ENCODE assay signal across 24 cellular contexts in genomic region chr4:13196721-13197120, GRCh38.
A peak's percentile ranks its signal among the peaks of the same experiment; 100 is the strongest.
DNase-seq lines count a peak whose midpoint lies in the region; ATAC-seq and TF ChIP-seq lines count a peak whose summit lies in the region.
"Had no signal": no experiment of that assay in that cellular context is flagged by ENCODE, and none has a peak within 500 bp of the region (broad histone marks: within the 10 kb centered on the region; RNA-seq: fewer than 3 reads in every experiment).

No MANE protein-coding gene starts in this region.

- TF ChIP-seq CTCF in right atrium auricular region (IDR thresholded peaks at IDR 0.05) (no peak), heart left ventricle (IDR thresholded peaks at IDR 0.05) (no peak), left ventricle myocardium inferior (IDR thresholded peaks at IDR 0.05; ENCODE audit: borderline replicate concordance) (no peak), sigmoid colon (IDR thresholded peaks at IDR 0.05) (no peak)

- H3K9me3 ChIP-seq in right atrium auricular region (no peaks in the 10 kb centered on the region), heart left ventricle (peaks cover 0 to 7% (median 0%) of the 10 kb centered on the region in 12 donors), left ventricle myocardium inferior (replicated peaks) (peaks cover 6% of the 10 kb centered on the region), sigmoid colon (no peaks in the 10 kb centered on the region)
- H3K9me3 ChIP-seq: BE2C, BLaER1 had no signal

- DNase-seq in Right ventricle myocardium superior, result peak; percentile 51
- DNase-seq in right atrium auricular region (ENCODE audit: low spot score), result no peak
- DNase-seq in heart left ventricle, result peak; percentile 45 to 72 (median 52)
- peak; percentile 25 for DNase-seq in left ventricle myocardium inferior
- DNase-seq in sigmoid colon, result peak; percentile 60
- no peak for DNase-seq in COLO668 (lab: John Stamatoyannopoulos, UW; ENCODE audit: unreplicated experiment)
- DNase-seq in C1 segment of cervical spinal cord (lab: John Stamatoyannopoulos, UW), result no peak
- no peak for DNase-seq in T-helper 2 cell
- DNase-seq: 8988T; ACHN; BE2C; CD4-positive, alpha-beta T cell; CD8-positive, alpha-beta T cell; COR-L47; DMS 273 treated with DMSO at 0.1 percent for 48 hours; DMS153; DMS53; DMS79; DND-41; EL; GDM1 had no signal

- ATAC-seq in Right ventricle myocardium superior (ENCODE audit: poor library complexity) (peak; percentile 86), heart left ventricle (peak; percentile 93 to 97 (median 96))
- ATAC-seq: CD8-positive, alpha-beta T cell; GM12878 had no signal

- H3K36me3 ChIP-seq in right atrium auricular region (no peaks in the 10 kb centered on the region), heart left ventricle (no peaks in the 10 kb centered on the region), left ventricle myocardium inferior (no peaks in the 10 kb centered on the region), sigmoid colon (no peaks in the 10 kb centered on the region)
- H3K36me3 ChIP-seq: BE2C, BLaER1 had no signal

- intact Hi-C loops in Right ventricle myocardium superior (cut with DNase I), result no loop called here
- intact Hi-C loops in heart left ventricle (cut with DNase I), result no loop called here
- intact Hi-C loops in left ventricle myocardium inferior (cut with micrococcal nuclease), result no loop called here
- intact Hi-C loops in sigmoid colon (cut with DNase I), result no loop called here

- H3K4me1 ChIP-seq in right atrium auricular region (no peaks in the 10 kb centered on the region), heart left ventricle (peaks cover 0 to 11% (median 0%) of the 10 kb centered on the region in 12 donors), left ventricle myocardium inferior (peaks cover 19% of the 10 kb centered on the region), sigmoid colon (no peaks in the 10 kb centered on the region)
- H3K4me1 ChIP-seq: BE2C, BLaER1 had no signal

- H3K27me3 ChIP-seq in right atrium auricular region, result no peaks in the 10 kb centered on the region
- H3K27me3 ChIP-seq in heart left ventricle, result no peaks in the 10 kb centered on the region
- H3K27me3 ChIP-seq in left ventricle myocardium inferior (ENCODE audit: low read depth), result no peaks in the 10 kb centered on the region
- H3K27me3 ChIP-seq in sigmoid colon, result no peaks in the 10 kb centered on the region
- H3K27me3 ChIP-seq: BE2C, BLaER1 had no signal

- no peak overlapping the region for H3K4me3 ChIP-seq in right atrium auricular region
- no peak overlapping the region for H3K4me3 ChIP-seq in heart left ventricle
- no peak overlapping the region for H3K4me3 ChIP-seq in left ventricle myocardium inferior
- no peak overlapping the region for H3K4me3 ChIP-seq in sigmoid colon
- H3K4me3 ChIP-seq: BLaER1, GM12878 had no signal

- TF ChIP-seq EP300 in sigmoid colon (IDR thresholded peaks at IDR 0.05), result no peak

- H3K27ac ChIP-seq in right atrium auricular region (no peak overlapping the region), heart left ventricle (peak overlapping the region in 3 of 12 donors; percentile 15 to 53 (median 52)), left ventricle myocardium inferior (replicated peaks) (peak overlapping the region; percentile 27), sigmoid colon (no peak overlapping the region)
- H3K27ac ChIP-seq: BLaER1, C4-2B had no signal

- TF ChIP-seq POLR2A in heart left ventricle (IDR thresholded peaks at IDR 0.05) (no peak), sigmoid colon (IDR thresholded peaks at IDR 0.05) (no peak)

- WGBS in heart left ventricle, 4 donors, result 55 to 79% (median 62%) methylated on average over 2 to 4 of the region's 4 CpGs
- 92 to 94% methylated on average over 4 of the region's 4 CpGs for whole genome bisulfite sequencing in sigmoid colon, 2 donors

Comparison
In these comparisons a context has a peak if more than half of its experiments do, and no peak if none do; other contexts are left out.
1. DNase-seq: peak in Right ventricle myocardium superior (single experiment), heart left ventricle (5 of 5), left ventricle myocardium inferior (single experiment) and sigmoid colon (single experiment); none in right atrium auricular region (single experiment), COLO668 (single experiment), C1 segment of cervical spinal cord (0 of 14) and T-helper 2 cell (0 of 5).